ENCODE assay signal across 8 cellular contexts in genomic region chr2:171160119-171160629, GRCh38.
A peak's percentile ranks its signal among the peaks of the same experiment; 100 is the strongest.
DNase-seq lines count a peak whose midpoint lies in the region; ATAC-seq lines count a peak whose summit lies in the region.

No MANE protein-coding gene starts in this region.

- ATAC-seq in HG03066 (IDR thresholded peaks at IDR 0.05; ENCODE audit: low read depth, unreplicated experiment) = peak; percentile 4

- peak overlapping the region; percentile 98 for H3K27ac ChIP-seq in mucosa of rectum (ENCODE audit: low read depth in 2 of 2, low read length in 2 of 2)

- peak overlapping the region; percentile 86 to 97 for H3K4me3 ChIP-seq in mucosa of rectum (ENCODE audit: low read length in 2 of 2)

- no peaks in the 10 kb centered on the region for H3K27me3 ChIP-seq in mucosa of rectum (ENCODE audit: control insufficient read depth in 2 of 2, insufficient read depth in 2 of 2, low read length in 2 of 2)

- H3K36me3 ChIP-seq in mucosa of rectum (ENCODE audit: control insufficient read depth in 2 of 2, insufficient read depth in 2 of 2, low read length in 2 of 2) = no peaks in the 10 kb centered on the region

- H3K9ac ChIP-seq in mucosa of rectum (ENCODE audit: low read depth in 1 of 2, low read length in 2 of 2) = peak overlapping the region; percentile 76 to 90

- no peaks in the 10 kb centered on the region for H3K9me3 ChIP-seq in mucosa of rectum (ENCODE audit: control insufficient read depth in 2 of 2, low read length in 2 of 2)

- peak; percentile 67 for DNase-seq in NK-92 treated with Interleukin-12 subunit alpha and Interleukin-12 subunit beta, amount 100 ng/mL, for 24 hours (lab: John Stamatoyannopoulos, UW)
- no peak for DNase-seq in NK-92 (lab: John Stamatoyannopoulos, UW; ENCODE audit: unreplicated experiment)
- peak; percentile 67 to 79 for DNase-seq in NCI-H526 (lab: John Stamatoyannopoulos, UW)
- DNase-seq in activated CD8-positive, alpha-beta memory T cell treated with anti-CD3 and anti-CD28 coated beads, Interleukin-2, amount 50 U/mL, for 48 hours = peak; percentile 87
- DNase-seq in epidermal melanocyte (ENCODE audit: insufficient read length, low spot score) = peak; percentile 40
- peak; percentile 31 to 46 for DNase-seq in stimulated activated CD8-positive, alpha-beta memory T cell treated with anti-CD3 and anti-CD28 coated beads, Interleukin-4, amount 100 ng/mL, for 1 hour (ENCODE audit: low read depth in 2 of 2, low spot score in 1 of 2)

- peaks cover 8 to 13% of the 10 kb centered on the region in 2 donors for H3K4me1 ChIP-seq in mucosa of rectum (ENCODE audit: control insufficient read depth in 2 of 2, insufficient read depth in 2 of 2, low read length in 2 of 2)
